ENCODE assay signal across 8 cellular contexts in genomic region chr9:122346478-122347347, GRCh38. TPM values are rescaled to one million over a fixed set of nuclear protein-coding genes. Genes with fewer than 3 reads are reported as not detected.
DNase-seq lines count a peak whose midpoint lies in the region; ATAC-seq, FAIRE-seq and TF ChIP-seq lines count a peak whose summit lies in the region.

No MANE protein-coding gene starts in this region.

- peaks cover 0 to 37% of the 10 kb centered on the region in 2 donors for H3K27me3 ChIP-seq in left lung
- H3K27me3 ChIP-seq in stomach, result no peaks in the 10 kb centered on the region

- H3K4me1 Mint-ChIP-seq in central memory CD8-positive, alpha-beta T cell, result peaks cover 6% of the 10 kb centered on the region

- peak overlapping the region; percentile 39 to 71 for H3K27ac ChIP-seq in left lung
- peak overlapping the region in 4 of 5 donors; percentile 57 to 75 (median 66) for H3K27ac ChIP-seq in stomach

- DNase-seq in EL (peak; percentile 49), NCI-H510A treated with DMSO at 0.1 percent for 48 hours (lab: John Stamatoyannopoulos, UW) (peak; percentile 33), left lung (peak in 1 of 2 donors; percentile 86), stomach (peak; percentile 55), mucosa of gallbladder (ENCODE audit: low spot score) (no peak), RCC 7860 (ENCODE audit: low spot score) (no peak)
- DNase-seq in central memory CD8-positive, alpha-beta T cell (ENCODE audit: low spot score in 2 of 2), result no peak

- H3K36me3 Mint-ChIP-seq in central memory CD8-positive, alpha-beta T cell (ENCODE audit: insufficient read depth), result no peaks in the 10 kb centered on the region

- no peak for FAIRE-seq in RCC 7860 (lab: Jason Lieb, UNC)

- no peak for TF ChIP-seq EP300 in stomach (IDR thresholded peaks at IDR 0.05)

- intact Hi-C loops in left lung (cut with DNase I) (no loop called here), stomach (cut with DNase I; ENCODE audit: low total_unique reads) (no loop called here)

- peaks cover 6 to 24% of the 10 kb centered on the region in 2 donors for H3K4me1 ChIP-seq in left lung
- peaks cover 5 to 26% (median 17%) of the 10 kb centered on the region in 4 donors for H3K4me1 ChIP-seq in stomach

- H3K27me3 Mint-ChIP-seq in central memory CD8-positive, alpha-beta T cell, result peaks cover 80% of the 10 kb centered on the region

- H3K4me3 ChIP-seq in left lung (peak overlapping the region; percentile 37 to 41), stomach (peak overlapping the region; percentile 47 to 60 (median 58))

- H3K9me3 ChIP-seq in left lung, result no peaks in the 10 kb centered on the region
- no peaks in the 10 kb centered on the region for H3K9me3 ChIP-seq in stomach

- whole genome bisulfite sequencing in stomach, 5 donors, result 4 to 20% (median 4%) methylated on average over 17 to 90 of the region's 90 CpGs

- no peak for TF ChIP-seq POLR2A in stomach (IDR thresholded peaks at IDR 0.05)

- TF ChIP-seq CTCF in left lung (IDR thresholded peaks at IDR 0.05), result no peak
- TF ChIP-seq CTCF in stomach (IDR thresholded peaks at IDR 0.05), result no peak

- peak overlapping the region; percentile 57 for H3K4me3 Mint-ChIP-seq in central memory CD8-positive, alpha-beta T cell

- H3K9me3 Mint-ChIP-seq in central memory CD8-positive, alpha-beta T cell, result no peaks in the 10 kb centered on the region

- H3K36me3 ChIP-seq in left lung (no peaks in the 10 kb centered on the region), stomach (no peaks in the 10 kb centered on the region)

- no peak overlapping the region for H3K27ac Mint-ChIP-seq in central memory CD8-positive, alpha-beta T cell (ENCODE audit: low read depth)

- no peak for ATAC-seq in central memory CD8-positive, alpha-beta T cell (replicated peaks; ENCODE audit: extremely low read depth, poor library complexity, severe bottlenecking)
- ATAC-seq in left lung, result peak; percentile 70
- no peak for ATAC-seq in HG02571 (IDR thresholded peaks at IDR 0.05; ENCODE audit: unreplicated experiment)

RNA-seq across cellular contexts. Expression of gene PTGS1, which starts 24.1 kb away (rescaled TPM):
- total RNA-seq in left lung, result 10 to 100 TPM; 12.9 to 16.3 TPM
- 10 to 100 TPM in 2 of 5 donors, 1 to 10 TPM in 3; 6.4 to 49.6 (median 8.1) TPM for total RNA-seq in stomach
- 10 to 100 TPM; 14.8 to 19.4 (median 15.4) TPM for polyA plus RNA-seq in stomach
- 24.1 TPM for total RNA-seq in mucosa of gallbladder

Comparison
In these comparisons a context has a peak if more than half of its experiments do, and no peak if none do; other contexts are left out.
1. DNase-seq: peak in EL (single experiment), NCI-H510A treated with DMSO at 0.1 percent for 48 hours (single experiment) and stomach (single experiment); none in central memory CD8-positive, alpha-beta T cell (0 of 2), mucosa of gallbladder (single experiment) and RCC 7860 (single experiment).